Comparison of ENCODE assay signal across 10 cellular contexts in genomic region chrX:3346436-3347329, GRCh38. TPM values are rescaled to one million over a fixed set of nuclear protein-coding genes. Genes with fewer than 3 reads are reported as not detected.
A peak's percentile ranks its signal among the peaks of the same experiment; 100 is the strongest.
DNase-seq lines count a peak whose midpoint lies in the region; ATAC-seq and TF ChIP-seq lines count a peak whose summit lies in the region.
"Had no signal": no experiment of that assay in that cellular context is flagged by ENCODE, and none has a peak within 500 bp of the region (broad histone marks: within the 10 kb centered on the region; RNA-seq: fewer than 3 reads in every experiment).

MXRA5 (minus strand) TSS chrX:3346652; CDS start chrX:3343833, 2,819 bp downstream.

- H3K36me3 ChIP-seq in NT2/D1 (ENCODE audit: insufficient read depth, insufficient read length, low read length) (no peaks in the 10 kb centered on the region), neural cell (ENCODE audit: insufficient read depth, low read length) (no peaks in the 10 kb centered on the region)

- DNase-seq in A172 (ENCODE audit: low spot score) (peak; percentile 15), NT2/D1 (ENCODE audit: low read depth, low spot score) (peak; percentile 47), fibroblast of villous mesenchyme (ENCODE audit: low read depth) (peak; percentile 46), NCI-H2107 treated with DMSO at 0.1 percent for 48 hours (lab: John Stamatoyannopoulos, UW; ENCODE audit: unreplicated experiment) (no peak), natural killer cell (no peak)
- no peak for DNase-seq in activated CD8-positive, alpha-beta T cell treated with anti-CD3 and anti-CD28 coated beads for 36 hours
- DNase-seq: RPMI8226; stimulated activated naive CD8-positive, alpha-beta T cell treated with anti-CD3 and anti-CD28 coated beads, Interleukin-15, amount 100 ng/mL, for 72 hours had no signal

- no peaks in the 10 kb centered on the region for H3K79me2 ChIP-seq in neural cell (replicated peaks; ENCODE audit: insufficient read depth, low read length)

- H3K27me3 ChIP-seq in NT2/D1 (ENCODE audit: insufficient read depth, insufficient read length), result peaks cover 53% of the 10 kb centered on the region
- H3K27me3 ChIP-seq in neural cell (ENCODE audit: insufficient read depth, low read depth, low read length), result peaks cover 17% of the 10 kb centered on the region

- no peaks in the 10 kb centered on the region for H3F3A ChIP-seq in neural cell (ENCODE audit: insufficient read depth, low read length, poor library complexity, severe bottlenecking)

- H3K4me1 ChIP-seq in NT2/D1 (ENCODE audit: insufficient read depth, insufficient read length), result no peaks in the 10 kb centered on the region

- H3K9me3 ChIP-seq in NT2/D1 (ENCODE audit: insufficient read depth, low read length), result peaks cover 11% of the 10 kb centered on the region; the same call in 1 of the 2 replicates
- H3K9me3 ChIP-seq in neural cell (ENCODE audit: low read length), result no peaks in the 10 kb centered on the region

- H3K27ac ChIP-seq in neural cell (ENCODE audit: low read length), result no peak within 1 kb of the TSS

- no peaks in the 10 kb centered on the region for H3K36me3 Mint-ChIP-seq in activated CD8-positive, alpha-beta T cell treated with anti-CD3 and anti-CD28 coated beads for 36 hours (ENCODE audit: low read depth)
- no peaks in the 10 kb centered on the region for H3K36me3 Mint-ChIP-seq in natural killer cell

- peak within 1 kb of the TSS; percentile 67 for H3K9ac ChIP-seq in NT2/D1 (ENCODE audit: insufficient read length, low read depth)
- H3K9ac ChIP-seq in neural cell (ENCODE audit: low read length), result peak within 1 kb of the TSS; percentile 46

- no peak within 1 kb of the TSS for H3K4me3 Mint-ChIP-seq in activated CD8-positive, alpha-beta T cell treated with anti-CD3 and anti-CD28 coated beads for 36 hours
- H3K4me3 Mint-ChIP-seq in natural killer cell, result no peak within 1 kb of the TSS
- H3K4me3 Mint-ChIP-seq: stimulated activated naive CD8-positive, alpha-beta T cell treated with anti-CD3 and anti-CD28 coated beads, Interleukin-15, amount 100 ng/mL, for 72 hours had no signal

- no peak for TF ChIP-seq RAD21 in neural cell (conservative IDR thresholded peaks at IDR 0.05)

- no peaks in the 10 kb centered on the region for H4K20me1 ChIP-seq in neural cell (ENCODE audit: insufficient read depth)

- H3K9me3 Mint-ChIP-seq in activated CD8-positive, alpha-beta T cell treated with anti-CD3 and anti-CD28 coated beads for 36 hours, result no peaks in the 10 kb centered on the region
- H3K9me3 Mint-ChIP-seq in natural killer cell, result peaks cover 0 to 3% of the 10 kb centered on the region in 2 donors
- H3K9me3 Mint-ChIP-seq: stimulated activated naive CD8-positive, alpha-beta T cell treated with anti-CD3 and anti-CD28 coated beads, Interleukin-15, amount 100 ng/mL, for 72 hours had no signal

- H3K4me1 Mint-ChIP-seq in activated CD8-positive, alpha-beta T cell treated with anti-CD3 and anti-CD28 coated beads for 36 hours (ENCODE audit: low read depth), result no peaks in the 10 kb centered on the region
- no peaks in the 10 kb centered on the region for H3K4me1 Mint-ChIP-seq in natural killer cell
- H3K4me1 Mint-ChIP-seq: stimulated activated naive CD8-positive, alpha-beta T cell treated with anti-CD3 and anti-CD28 coated beads, Interleukin-15, amount 100 ng/mL, for 72 hours had no signal

- no peaks in the 10 kb centered on the region for H3K9me2 ChIP-seq in neural cell (ENCODE audit: insufficient read depth, low read length)

- H3K27me3 Mint-ChIP-seq in activated CD8-positive, alpha-beta T cell treated with anti-CD3 and anti-CD28 coated beads for 36 hours, result peaks cover 10% of the 10 kb centered on the region
- H3K27me3 Mint-ChIP-seq in natural killer cell (ENCODE audit: low read depth in 2 of 2), result peaks cover 14 to 39% of the 10 kb centered on the region in 2 donors

- POLR2A ChIA-PET in activated CD8-positive, alpha-beta T cell treated with anti-CD3 and anti-CD28 coated beads for 36 hours (lab: Charles Lee), result no interaction called here

- no peak for TF ChIP-seq EP300 in neural cell (conservative IDR thresholded peaks at IDR 0.05; ENCODE audit: poor library complexity, severe bottlenecking)

- peak within 1 kb of the TSS; percentile 35 for H3K4me2 ChIP-seq in neural cell (ENCODE audit: low read length)

- intact Hi-C loops in activated CD8-positive, alpha-beta T cell treated with anti-CD3 and anti-CD28 coated beads for 36 hours (cut with micrococcal nuclease), result no loop called here
- intact Hi-C loops in natural killer cell (cut with micrococcal nuclease), result no loop called here

- no peak within 1 kb of the TSS for H2AFZ ChIP-seq in neural cell (ENCODE audit: low read depth, low read length)

- no peak for ATAC-seq in activated CD8-positive, alpha-beta T cell treated with anti-CD3 and anti-CD28 coated beads for 36 hours
- ATAC-seq in HG02763 (IDR thresholded peaks at IDR 0.05; ENCODE audit: unreplicated experiment), result no peak
- no peak for ATAC-seq in natural killer cell
- ATAC-seq: stimulated activated naive CD8-positive, alpha-beta T cell treated with anti-CD3 and anti-CD28 coated beads, Interleukin-15, amount 100 ng/mL, for 72 hours had no signal

- H3K27ac Mint-ChIP-seq in activated CD8-positive, alpha-beta T cell treated with anti-CD3 and anti-CD28 coated beads for 36 hours, result no peak within 1 kb of the TSS
- no peak within 1 kb of the TSS for H3K27ac Mint-ChIP-seq in natural killer cell
- H3K27ac Mint-ChIP-seq: stimulated activated naive CD8-positive, alpha-beta T cell treated with anti-CD3 and anti-CD28 coated beads, Interleukin-15, amount 100 ng/mL, for 72 hours had no signal

- CTCF ChIA-PET in activated CD8-positive, alpha-beta T cell treated with anti-CD3 and anti-CD28 coated beads for 36 hours (lab: Charles Lee), result no interaction called here

- TF ChIP-seq CTCF in fibroblast of villous mesenchyme (IDR thresholded peaks at IDR 0.05; ENCODE audit: insufficient read depth, low read depth, low read length) (no peak), neural cell (IDR thresholded peaks at IDR 0.05; ENCODE audit: poor library complexity, severe bottlenecking) (no peak), natural killer cell (IDR thresholded peaks at IDR 0.05) (no peak)
- no peak for TF ChIP-seq CTCF in activated CD8-positive, alpha-beta T cell treated with anti-CD3 and anti-CD28 coated beads for 36 hours (IDR thresholded peaks at IDR 0.05)

- peak within 1 kb of the TSS; percentile 51 for H3K4me3 ChIP-seq in NT2/D1 (ENCODE audit: insufficient read length, low read depth)
- peak within 1 kb of the TSS; percentile 55 for H3K4me3 ChIP-seq in fibroblast of villous mesenchyme (ENCODE audit: low read depth, low read length)
- peak within 1 kb of the TSS; percentile 71 for H3K4me3 ChIP-seq in neural cell (ENCODE audit: low read length)

TF ChIP-seq in neural cell, 6 proteins besides CTCF, POLR2A, EP300 and RAD21:
- TF ChIP-seq REST (IDR thresholded peaks at IDR 0.05; ENCODE audit: borderline replicate concordance) (no peak), EZH2 (IDR thresholded peaks at IDR 0.05; ENCODE audit: borderline replicate concordance, insufficient read depth, low read length, poor library complexity, severe bottlenecking) (no peak), POLR2AphosphoS5 (IDR thresholded peaks at IDR 0.05) (no peak), MXI1 (conservative IDR thresholded peaks at IDR 0.05; ENCODE audit: poor library complexity, severe bottlenecking) (no peak), SMC3 (conservative IDR thresholded peaks at IDR 0.05; ENCODE audit: poor library complexity) (no peak), TAF1 (IDR thresholded peaks at IDR 0.05; ENCODE audit: low read depth) (no peak)

RNA-seq across cellular contexts. Expression of gene MXRA5, which starts in this region (rescaled TPM):
- 0.84 and 1.1 TPM in 2 replicates for total RNA-seq in A172 (2014; rRNA removed; shearing (Covaris generic))
- total RNA-seq in fibroblast of villous mesenchyme, result 20.7 and 45.4 TPM in 2 replicates
- 0.28 and 0.32 TPM in 2 replicates for polyA plus RNA-seq in neural cell
- polyA minus RNA-seq in neural cell, result 1.5 and 1.9 TPM in 2 replicates
- total RNA-seq in activated CD8-positive, alpha-beta T cell treated with anti-CD3 and anti-CD28 coated beads for 36 hours, result not detected
- not detected for total RNA-seq in natural killer cell

Comparison
In these comparisons a context has a peak if more than half of its experiments do, and no peak if none do; other contexts are left out.
1. RNA of gene MXRA5 (total RNA-seq): 20.7 to 45.4 TPM in fibroblast of villous mesenchyme; 0.84 to 1.1 TPM in A172, not detected in activated CD8-positive, alpha-beta T cell treated with anti-CD3 and anti-CD28 coated beads for 36 hours and not detected in natural killer cell; every median in the first group is over 10 times any median in the second.
2. DNase-seq: peak in A172 (single experiment), NT2/D1 (single experiment) and fibroblast of villous mesenchyme (single experiment); none in activated CD8-positive, alpha-beta T cell treated with anti-CD3 and anti-CD28 coated beads for 36 hours (single experiment), NCI-H2107 treated with DMSO at 0.1 percent for 48 hours (single experiment) and natural killer cell (single experiment).
3. Peak in every context shown above with its lines, with median percentiles within 50 percentile points of each other: H3K4me3 ChIP-seq.